ENCODE assay signal across 1 cellular context in genomic region chr19:4531562-4532165, GRCh38.
A peak's percentile ranks its signal among the peaks of the same experiment; 100 is the strongest.
TF ChIP-seq lines count a peak whose summit lies in the region.

No MANE protein-coding gene starts in this region.

TF ChIP-seq in HepG2, 621 proteins besides CTCF, POLR2A, EP300 and RAD21 (continues in another document):
- TF ChIP-seq ZBTB38 (CRISPR knock-in tag; IDR thresholded peaks at IDR 0.05), result peak; percentile 84
- no peak; the same call in 1 of the 2 replicates for TF ChIP-seq SMAD9 (CRISPR knock-in tag; IDR thresholded peaks at IDR 0.05)
- TF ChIP-seq MZF1 (CRISPR knock-in tag; IDR thresholded peaks at IDR 0.05; ENCODE audit: borderline replicate concordance), result no peak
- no peak for TF ChIP-seq ZNF18 (CRISPR knock-in tag; IDR thresholded peaks at IDR 0.05; ENCODE audit: insufficient replicate concordance)
- peak; percentile 62; the same call in 1 of the 2 replicates for TF ChIP-seq ZNF205 (CRISPR knock-in tag; IDR thresholded peaks at IDR 0.05)
- TF ChIP-seq ZNF614 (CRISPR knock-in tag; IDR thresholded peaks at IDR 0.05; ENCODE audit: borderline replicate concordance), result 0 out of 2 replicates have a peak, but pooled peaks have one; percentile 26
- TF ChIP-seq ZBTB25 (CRISPR knock-in tag; IDR thresholded peaks at IDR 0.05), result 0 out of 2 replicates have a peak, but pooled peaks have one; percentile 73
- no peak for TF ChIP-seq THAP7 (CRISPR knock-in tag; IDR thresholded peaks at IDR 0.05)
- no peak for TF ChIP-seq WIZ (CRISPR knock-in tag; IDR thresholded peaks at IDR 0.05)
- TF ChIP-seq JUND (CRISPR knock-in tag; IDR thresholded peaks at IDR 0.05), result no peak
- 0 out of 2 replicates have a peak, but pooled peaks have one; percentile 31 for TF ChIP-seq ZNF441 (CRISPR knock-in tag; IDR thresholded peaks at IDR 0.05; ENCODE audit: borderline replicate concordance)
- TF ChIP-seq ETV5 (CRISPR knock-in tag; IDR thresholded peaks at IDR 0.05; ENCODE audit: borderline replicate concordance), result peak; percentile 25; the same call in 1 of the 2 replicates
- TF ChIP-seq JUNB (CRISPR knock-in tag; IDR thresholded peaks at IDR 0.05; ENCODE audit: borderline replicate concordance), result no peak
- peak; percentile 38; the same call in 1 of the 2 replicates for TF ChIP-seq ZBTB20 (CRISPR knock-in tag; IDR thresholded peaks at IDR 0.05; ENCODE audit: borderline replicate concordance, low read depth)
- TF ChIP-seq, protein P1, sequence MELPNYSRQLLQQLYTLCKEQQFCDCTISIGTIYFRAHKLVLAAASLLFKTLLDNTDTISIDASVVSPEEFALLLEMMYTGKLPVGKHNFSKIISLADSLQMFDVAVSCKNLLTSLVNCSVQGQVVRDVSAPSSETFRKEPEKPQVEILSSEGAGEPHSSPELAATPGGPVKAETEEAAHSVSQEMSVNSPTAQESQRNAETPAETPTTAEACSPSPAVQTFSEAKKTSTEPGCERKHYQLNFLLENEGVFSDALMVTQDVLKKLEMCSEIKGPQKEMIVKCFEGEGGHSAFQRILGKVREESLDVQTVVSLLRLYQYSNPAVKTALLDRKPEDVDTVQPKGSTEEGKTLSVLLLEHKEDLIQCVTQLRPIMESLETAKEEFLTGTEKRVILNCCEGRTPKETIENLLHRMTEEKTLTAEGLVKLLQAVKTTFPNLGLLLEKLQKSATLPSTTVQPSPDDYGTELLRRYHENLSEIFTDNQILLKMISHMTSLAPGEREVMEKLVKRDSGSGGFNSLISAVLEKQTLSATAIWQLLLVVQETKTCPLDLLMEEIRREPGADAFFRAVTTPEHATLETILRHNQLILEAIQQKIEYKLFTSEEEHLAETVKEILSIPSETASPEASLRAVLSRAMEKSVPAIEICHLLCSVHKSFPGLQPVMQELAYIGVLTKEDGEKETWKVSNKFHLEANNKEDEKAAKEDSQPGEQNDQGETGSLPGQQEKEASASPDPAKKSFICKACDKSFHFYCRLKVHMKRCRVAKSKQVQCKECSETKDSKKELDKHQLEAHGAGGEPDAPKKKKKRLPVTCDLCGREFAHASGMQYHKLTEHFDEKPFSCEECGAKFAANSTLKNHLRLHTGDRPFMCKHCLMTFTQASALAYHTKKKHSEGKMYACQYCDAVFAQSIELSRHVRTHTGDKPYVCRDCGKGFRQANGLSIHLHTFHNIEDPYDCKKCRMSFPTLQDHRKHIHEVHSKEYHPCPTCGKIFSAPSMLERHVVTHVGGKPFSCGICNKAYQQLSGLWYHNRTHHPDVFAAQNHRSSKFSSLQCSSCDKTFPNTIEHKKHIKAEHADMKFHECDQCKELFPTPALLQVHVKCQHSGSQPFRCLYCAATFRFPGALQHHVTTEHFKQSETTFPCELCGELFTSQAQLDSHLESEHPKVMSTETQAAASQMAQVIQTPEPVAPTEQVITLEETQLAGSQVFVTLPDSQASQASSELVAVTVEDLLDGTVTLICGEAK (IDR thresholded peaks at IDR 0.05), result no peak
- TF ChIP-seq, protein P1 (CRISPR knock-in tag; IDR thresholded peaks at IDR 0.05), result peak; percentile 30; the same call in 1 of the 2 replicates
- peak; percentile 89 for TF ChIP-seq SP5 (CRISPR knock-in tag; IDR thresholded peaks at IDR 0.05; ENCODE audit: borderline replicate concordance, low read depth)
- no peak for TF ChIP-seq ZNF660 (CRISPR knock-in tag; IDR thresholded peaks at IDR 0.05; ENCODE audit: borderline replicate concordance, low read depth)
- no peak for TF ChIP-seq SIN3A (IDR thresholded peaks at IDR 0.05; ENCODE audit: borderline replicate concordance, low read depth, low read length)
- no peak for TF ChIP-seq CBX1 (IDR thresholded peaks at IDR 0.05; ENCODE audit: low read depth)
- no peak; the same call in 1 of the 2 replicates for TF ChIP-seq ZBTB3 (CRISPR knock-in tag; IDR thresholded peaks at IDR 0.05; ENCODE audit: borderline replicate concordance, low read depth)
- no peak for TF ChIP-seq TRIM22 (IDR thresholded peaks at IDR 0.05)
- peak; percentile 60; the same call in 1 of the 2 replicates for TF ChIP-seq ZNF580 (CRISPR knock-in tag; IDR thresholded peaks at IDR 0.05; ENCODE audit: borderline replicate concordance, low read depth)
- no peak for TF ChIP-seq TOE1 (CRISPR knock-in tag; IDR thresholded peaks at IDR 0.05)
- 0 out of 2 replicates have a peak, but pooled peaks have one; percentile 74 for TF ChIP-seq ZNF564 (CRISPR knock-in tag; IDR thresholded peaks at IDR 0.05)
- peak; percentile 78 for TF ChIP-seq YEATS4 (CRISPR knock-in tag; IDR thresholded peaks at IDR 0.05; ENCODE audit: borderline replicate concordance)
- no peak; the same call in 1 of the 2 replicates for TF ChIP-seq NFYC (CRISPR knock-in tag; IDR thresholded peaks at IDR 0.05)
- no peak for TF ChIP-seq ZNF704 (CRISPR knock-in tag; IDR thresholded peaks at IDR 0.05; ENCODE audit: borderline replicate concordance)
- TF ChIP-seq CREBL2 (CRISPR knock-in tag; IDR thresholded peaks at IDR 0.05; ENCODE audit: borderline replicate concordance), result no peak
- TF ChIP-seq ZNF251 (CRISPR knock-in tag; IDR thresholded peaks at IDR 0.05), result no peak
- no peak for TF ChIP-seq NR3C1 (CRISPR knock-in tag; IDR thresholded peaks at IDR 0.05)
- TF ChIP-seq, protein P2, sequence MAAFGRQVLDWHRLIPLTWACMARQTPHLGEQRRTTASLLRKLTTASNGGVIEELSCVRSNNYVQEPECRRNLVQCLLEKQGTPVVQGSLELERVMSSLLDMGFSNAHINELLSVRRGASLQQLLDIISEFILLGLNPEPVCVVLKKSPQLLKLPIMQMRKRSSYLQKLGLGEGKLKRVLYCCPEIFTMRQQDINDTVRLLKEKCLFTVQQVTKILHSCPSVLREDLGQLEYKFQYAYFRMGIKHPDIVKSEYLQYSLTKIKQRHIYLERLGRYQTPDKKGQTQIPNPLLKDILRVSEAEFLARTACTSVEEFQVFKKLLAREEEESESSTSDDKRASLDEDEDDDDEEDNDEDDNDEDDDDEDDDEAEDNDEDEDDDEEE (CRISPR knock-in tag; IDR thresholded peaks at IDR 0.05), result 0 out of 2 replicates have a peak, but pooled peaks have one; percentile 57
- TF ChIP-seq ZNF598 (CRISPR knock-in tag; IDR thresholded peaks at IDR 0.05; ENCODE audit: borderline replicate concordance), result no peak; the same call in 1 of the 2 replicates
- peak; percentile 84 for TF ChIP-seq BHLHE40 (IDR thresholded peaks at IDR 0.05; ENCODE audit: low read length)
- TF ChIP-seq ZMYM4 (CRISPR knock-in tag; IDR thresholded peaks at IDR 0.05), result no peak
- TF ChIP-seq MTF2 (CRISPR knock-in tag; IDR thresholded peaks at IDR 0.05; ENCODE audit: borderline replicate concordance), result no peak
- TF ChIP-seq MNT (IDR thresholded peaks at IDR 0.05), result peak; percentile 97
- no peak for TF ChIP-seq ZNF577 (CRISPR knock-in tag; IDR thresholded peaks at IDR 0.05; ENCODE audit: borderline replicate concordance, low read depth)
- TF ChIP-seq JUN (CRISPR knock-in tag; IDR thresholded peaks at IDR 0.05), result no peak
